ENCODE assay signal across 9 cellular contexts in the genomic region with DNA sequence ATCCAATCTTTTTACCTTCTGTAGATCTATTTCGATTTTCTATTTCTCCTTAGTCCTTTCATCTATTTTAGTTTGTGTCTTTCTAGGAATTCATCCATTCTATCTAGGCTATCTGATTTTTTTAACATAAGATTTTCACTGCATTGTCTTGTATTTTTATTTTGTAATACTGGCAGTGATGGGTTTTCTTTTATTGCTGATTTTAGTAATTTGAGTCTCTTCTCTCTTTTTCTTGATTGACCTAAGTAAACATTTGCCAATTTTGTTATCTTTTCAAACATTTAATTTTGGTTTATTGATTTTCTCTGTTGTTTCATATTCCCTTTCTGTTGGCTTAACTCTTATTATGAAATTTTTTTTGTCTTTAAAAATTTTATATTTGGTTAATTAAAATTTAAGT.
"Had no signal": no experiment of that assay in that cellular context is flagged by ENCODE, and none has a peak within 500 bp of the region (broad histone marks: within the 10 kb centered on the region; RNA-seq: fewer than 3 reads in every experiment).

No MANE protein-coding gene starts in this region.

- ATAC-seq: GM23338 had no signal

- DNase-seq: H9, HCEC 1CT, HFFc6, IMR-90, KBM-7 had no signal

- H3K4me3 ChIP-seq: GM23338 had no signal

- FAIRE-seq: H1, H54, HTR-8/SVneo had no signal
